8 cellular contexts compared by ENCODE assay signal in genomic region chr10:63268139-63268797, GRCh38.
DNase-seq lines count a peak whose midpoint lies in the region; ATAC-seq and TF ChIP-seq lines count a peak whose summit lies in the region.

No MANE protein-coding gene starts in this region.

- no peak for TF ChIP-seq CTCF in IMR-90 (conservative IDR thresholded peaks at IDR 0.05; ENCODE audit: low read depth, low read length)

- no peaks in the 10 kb centered on the region for H3K27me3 Mint-ChIP-seq in CD4-positive, CD25-positive, alpha-beta regulatory T cell
- no peaks in the 10 kb centered on the region for H3K27me3 Mint-ChIP-seq in activated naive CD8-positive, alpha-beta T cell treated with anti-CD3 and anti-CD28 coated beads, Interleukin-2, amount 50 U/mL, for 24 hours
- peaks cover 2 to 20% (median 8%) of the 10 kb centered on the region in 3 donors for H3K27me3 Mint-ChIP-seq in immature natural killer cell (ENCODE audit: low read depth in 3 of 3)

- H3K14ac ChIP-seq in IMR-90 (replicated peaks; ENCODE audit: low read depth, low read length): peak overlapping the region; percentile 91

- peak overlapping the region; percentile 92 to 100 (median 98) for H3K4me3 Mint-ChIP-seq in CD4-positive, CD25-positive, alpha-beta regulatory T cell
- H3K4me3 Mint-ChIP-seq in activated naive CD8-positive, alpha-beta T cell treated with anti-CD3 and anti-CD28 coated beads, Interleukin-2, amount 50 U/mL, for 24 hours: peak overlapping the region; percentile 93
- peak overlapping the region; percentile 96 to 99 (median 98) for H3K4me3 Mint-ChIP-seq in immature natural killer cell
- peak overlapping the region; percentile 76 for H3K4me3 Mint-ChIP-seq in stimulated activated effector memory CD8-positive, alpha-beta T cell treated with anti-CD3 and anti-CD28 coated beads, Interleukin-12 subunit alpha, Interleukin-12 subunit beta, amount 100 ng/mL, for 72 hours

- dilution Hi-C loops in IMR-90 (cut with HindIII; ENCODE audit: low sequenced_read_pairs, unreplicated experiment): no loop called here

- no peak for TF ChIP-seq RAD21 in IMR-90 (IDR thresholded peaks at IDR 0.05; ENCODE audit: low read length)

- H3K9me3 ChIP-seq in CD4-positive, CD25-positive, alpha-beta regulatory T cell (ENCODE audit: control insufficient read depth in 2 of 2, low read length in 2 of 2): no peaks in the 10 kb centered on the region
- H3K9me3 ChIP-seq in IMR-90 (ENCODE audit: control insufficient read depth, insufficient read depth, low read length): no peaks in the 10 kb centered on the region

- H2BK120ac ChIP-seq in IMR-90 (ENCODE audit: low read depth, low read length): peak overlapping the region; percentile 54

- H3K4me1 Mint-ChIP-seq in CD4-positive, CD25-positive, alpha-beta regulatory T cell: peaks cover under 1 to 31% (median 16%) of the 10 kb centered on the region in 4 donors
- H3K4me1 Mint-ChIP-seq in activated naive CD8-positive, alpha-beta T cell treated with anti-CD3 and anti-CD28 coated beads, Interleukin-2, amount 50 U/mL, for 24 hours: peaks cover 26% of the 10 kb centered on the region
- peaks cover 23 to 47% of the 10 kb centered on the region in 2 donors for H3K4me1 Mint-ChIP-seq in immature natural killer cell
- H3K4me1 Mint-ChIP-seq in stimulated activated effector memory CD8-positive, alpha-beta T cell treated with anti-CD3 and anti-CD28 coated beads, Interleukin-12 subunit alpha, Interleukin-12 subunit beta, amount 100 ng/mL, for 72 hours: peaks cover 10% of the 10 kb centered on the region

- CTCF ChIA-PET in IMR-90 (lab: Yijun Ruan, JAX): interaction anchor here (1.2 kb wide), 1 partner anchor 361 kb away, joined by 4 read pairs; no protein-coding TSS in a partner anchor

- no peak overlapping the region for H2BK20ac ChIP-seq in IMR-90 (ENCODE audit: low read depth, low read length)

- no peaks in the 10 kb centered on the region for H3K36me3 Mint-ChIP-seq in CD4-positive, CD25-positive, alpha-beta regulatory T cell
- peaks cover 2% of the 10 kb centered on the region for H3K36me3 Mint-ChIP-seq in activated naive CD8-positive, alpha-beta T cell treated with anti-CD3 and anti-CD28 coated beads, Interleukin-2, amount 50 U/mL, for 24 hours (ENCODE audit: low read depth)
- no peaks in the 10 kb centered on the region for H3K36me3 Mint-ChIP-seq in immature natural killer cell
- H3K36me3 Mint-ChIP-seq in stimulated activated effector memory CD8-positive, alpha-beta T cell treated with anti-CD3 and anti-CD28 coated beads, Interleukin-12 subunit alpha, Interleukin-12 subunit beta, amount 100 ng/mL, for 72 hours: peaks cover 27% of the 10 kb centered on the region

- peak overlapping the region; percentile 49; the same call in 1 of the 2 replicates for H4K91ac ChIP-seq in IMR-90 (ENCODE audit: insufficient read depth, low read depth, low read length)

- H3K27ac ChIP-seq in CD4-positive, CD25-positive, alpha-beta regulatory T cell (ENCODE audit: insufficient read depth, low read length, poor library complexity, severe bottlenecking): peak overlapping the region; percentile 95
- peak overlapping the region; percentile 87 for H3K27ac ChIP-seq in IMR-90 (ENCODE audit: insufficient read depth, low read length)

- peak overlapping the region; percentile 81 for H3K4me2 ChIP-seq in IMR-90 (ENCODE audit: low read depth, low read length)

- no peak for TF ChIP-seq POLR2A in IMR-90 (IDR thresholded peaks at IDR 0.05; ENCODE audit: low read depth, low read length)

- H3K9me3 Mint-ChIP-seq in CD4-positive, CD25-positive, alpha-beta regulatory T cell: no peaks in the 10 kb centered on the region
- H3K9me3 Mint-ChIP-seq in activated naive CD8-positive, alpha-beta T cell treated with anti-CD3 and anti-CD28 coated beads, Interleukin-2, amount 50 U/mL, for 24 hours: no peaks in the 10 kb centered on the region
- H3K9me3 Mint-ChIP-seq in immature natural killer cell: no peaks in the 10 kb centered on the region
- H3K9me3 Mint-ChIP-seq in stimulated activated effector memory CD8-positive, alpha-beta T cell treated with anti-CD3 and anti-CD28 coated beads, Interleukin-12 subunit alpha, Interleukin-12 subunit beta, amount 100 ng/mL, for 72 hours: no peaks in the 10 kb centered on the region

- no peak overlapping the region for H2AK9ac ChIP-seq in IMR-90 (replicated peaks; ENCODE audit: low read depth, low read length, poor library complexity)

- H2AFZ ChIP-seq in IMR-90 (replicated peaks; ENCODE audit: low read length, poor library complexity): no peak overlapping the region

- intact Hi-C loops in IMR-90 (cut with micrococcal nuclease): loop anchor here (1.0 to 5.0 kb wide), 3 partner anchors 197 to 499 kb away; partner anchors contain the start of genes JMJD1C and REEP3

- peak overlapping the region; percentile 85 for H3K9ac ChIP-seq in IMR-90 (ENCODE audit: low read depth, low read length)

- POLR2A ChIA-PET in IMR-90 (lab: Charles Lee; ENCODE audit: unreplicated experiment): interaction anchor here (0.6 to 1.6 kb wide), 5 partner anchors 9 to 360 kb away, joined by 3 to 5 read pairs (median 4); partner anchors contain the start of gene JMJD1C

- H4K20me1 ChIP-seq in IMR-90 (ENCODE audit: insufficient read depth, low read length): peaks cover 4% of the 10 kb centered on the region; the same call in 1 of the 2 replicates

- peaks cover 0 to 25% of the 10 kb centered on the region in 2 experiments; a peak in 2 of 4 replicates for H3K79me1 ChIP-seq in IMR-90 (ENCODE audit: low read depth in 1 of 2, low read length in 2 of 2)

- H3K9me1 ChIP-seq in IMR-90 (ENCODE audit: insufficient read depth, low read length): peaks cover 5% of the 10 kb centered on the region; the same call in 1 of the 2 replicates

- in situ Hi-C loops in IMR-90 (cut with MboI; ENCODE audit: low sequenced_read_pairs): no loop called here

- peak overlapping the region; percentile 78 for H3K18ac ChIP-seq in IMR-90 (ENCODE audit: low read depth, low read length)

- H3K27ac Mint-ChIP-seq in CD4-positive, CD25-positive, alpha-beta regulatory T cell: peak overlapping the region; percentile 98 to 100 (median 98)
- H3K27ac Mint-ChIP-seq in activated naive CD8-positive, alpha-beta T cell treated with anti-CD3 and anti-CD28 coated beads, Interleukin-2, amount 50 U/mL, for 24 hours: peak overlapping the region; percentile 97
- H3K27ac Mint-ChIP-seq in immature natural killer cell: peak overlapping the region; percentile 99 to 100 (median 99)
- peak overlapping the region; percentile 95 for H3K27ac Mint-ChIP-seq in stimulated activated effector memory CD8-positive, alpha-beta T cell treated with anti-CD3 and anti-CD28 coated beads, Interleukin-12 subunit alpha, Interleukin-12 subunit beta, amount 100 ng/mL, for 72 hours

- no peak for DNase-seq in CD4-positive, CD25-positive, alpha-beta regulatory T cell
- DNase-seq in IMR-90 (peak; percentile 26), immature natural killer cell (peak; percentile 11 to 23 (median 12)), NCI-H1436 (lab: John Stamatoyannopoulos, UW) (no peak)
- DNase-seq in activated naive CD8-positive, alpha-beta T cell treated with anti-CD3 and anti-CD28 coated beads, Interleukin-2, amount 50 U/mL, for 24 hours: no peak
- DNase-seq in stimulated activated effector memory CD8-positive, alpha-beta T cell treated with anti-CD3 and anti-CD28 coated beads, Interleukin-12 subunit alpha, Interleukin-12 subunit beta, amount 100 ng/mL, for 72 hours (ENCODE audit: low spot score in 2 of 2): no peak
- DNase-seq in NK-92 treated with Interleukin-12 subunit alpha and Interleukin-12 subunit beta, amount 100 ng/mL, for 24 hours (lab: John Stamatoyannopoulos, UW): no peak

- no CpG with 5 or more reads among the region's 3 CpGs for WGBS in IMR-90 (ENCODE audit: extremely low coverage in 2 of 2, insufficient read length in 1 of 2), 2 experiments

- no peak overlapping the region for H2AK5ac ChIP-seq in IMR-90 (ENCODE audit: low read depth, low read length)

- H3K56ac ChIP-seq in IMR-90 (ENCODE audit: extremely low read depth, insufficient read depth, low read length): peak overlapping the region; percentile 94

- H3K4me3 ChIP-seq in CD4-positive, CD25-positive, alpha-beta regulatory T cell (ENCODE audit: low read depth, low read length): peak overlapping the region; percentile 100
- peak overlapping the region; percentile 55 for H3K4me3 ChIP-seq in IMR-90 (ENCODE audit: insufficient read depth, low read depth, low read length)

- peaks cover 31% of the 10 kb centered on the region for H3K4me1 ChIP-seq in CD4-positive, CD25-positive, alpha-beta regulatory T cell (ENCODE audit: control insufficient read depth, insufficient read depth, low read length, poor library complexity, severe bottlenecking)
- H3K4me1 ChIP-seq in IMR-90 (ENCODE audit: control insufficient read depth, insufficient read depth, low read length): peaks cover 2% of the 10 kb centered on the region; the same call in 1 of the 2 replicates

- no TSS peak for BruUV-seq in IMR-90 (replicated peaks; lab: Mats Ljungman, UMichigan)

- H2BK5ac ChIP-seq in IMR-90 (ENCODE audit: low read depth, low read length, poor library complexity, severe bottlenecking): peak overlapping the region; percentile 83

- H2BK15ac ChIP-seq in IMR-90 (ENCODE audit: low read depth, low read length): 0 out of 3 replicates have a peak overlapping the region, but pooled peaks have one; percentile 48

- peak overlapping the region; percentile 97; the same call in 1 of the 2 replicates for H3K23ac ChIP-seq in IMR-90 (ENCODE audit: low read depth, low read length)

- no peak overlapping the region; the same call in 1 of the 2 replicates for H4K5ac ChIP-seq in IMR-90 (ENCODE audit: low read depth, low read length)

- no peaks in the 10 kb centered on the region for H3K27me3 ChIP-seq in CD4-positive, CD25-positive, alpha-beta regulatory T cell (ENCODE audit: control insufficient read depth, insufficient read depth, low read length)
- no peaks in the 10 kb centered on the region for H3K27me3 ChIP-seq in IMR-90 (ENCODE audit: control insufficient read depth, insufficient read depth, low read length)

- no peak for ATAC-seq in CD4-positive, CD25-positive, alpha-beta regulatory T cell (ENCODE audit: low read depth in 2 of 2)
- ATAC-seq in IMR-90 (ENCODE audit: low read depth) (no peak), GM21423 (IDR thresholded peaks at IDR 0.05; ENCODE audit: unreplicated experiment) (no peak)
- ATAC-seq in activated naive CD8-positive, alpha-beta T cell treated with anti-CD3 and anti-CD28 coated beads, Interleukin-2, amount 50 U/mL, for 24 hours: no peak
- no peak for ATAC-seq in stimulated activated effector memory CD8-positive, alpha-beta T cell treated with anti-CD3 and anti-CD28 coated beads, Interleukin-12 subunit alpha, Interleukin-12 subunit beta, amount 100 ng/mL, for 72 hours

- no peaks in the 10 kb centered on the region for H3K36me3 ChIP-seq in CD4-positive, CD25-positive, alpha-beta regulatory T cell (ENCODE audit: control insufficient read depth, insufficient read depth, low read length)
- no peaks in the 10 kb centered on the region for H3K36me3 ChIP-seq in IMR-90 (ENCODE audit: control insufficient read depth, insufficient read depth, low read length)

- H4K8ac ChIP-seq in IMR-90 (ENCODE audit: low read depth in 2 of 2, low read length in 2 of 2): peak overlapping the region; percentile 12 to 59; a peak in 3 of 4 replicates

- peak overlapping the region; percentile 82; the same call in 1 of the 2 replicates for H3K4ac ChIP-seq in IMR-90 (ENCODE audit: low read depth, low read length)

TF ChIP-seq in IMR-90, 13 proteins besides CTCF, POLR2A, EP300 and RAD21 (continues in another document):
- peak; percentile 72; the same call in 1 of the 2 replicates for TF ChIP-seq CHD1 (IDR thresholded peaks at IDR 0.05; ENCODE audit: low read depth, low read length)

Comparison
In these comparisons a context has a peak if more than half of its experiments do, and no peak if none do; other contexts are left out.
1. DNase-seq: peak in IMR-90 (single experiment) and immature natural killer cell (3 of 3); none in CD4-positive, CD25-positive, alpha-beta regulatory T cell (0 of 3), activated naive CD8-positive, alpha-beta T cell treated with anti-CD3 and anti-CD28 coated beads, Interleukin-2, amount 50 U/mL, for 24 hours (single experiment), stimulated activated effector memory CD8-positive, alpha-beta T cell treated with anti-CD3 and anti-CD28 coated beads, Interleukin-12 subunit alpha, Interleukin-12 subunit beta, amount 100 ng/mL, for 72 hours (0 of 2), NK-92 treated with Interleukin-12 subunit alpha and Interleukin-12 subunit beta, amount 100 ng/mL, for 24 hours (single experiment) and NCI-H1436 (single experiment).
2. Peak in every context shown above with its lines, with median percentiles within 50 percentile points of each other: H3K27ac Mint-ChIP-seq and H3K4me3 Mint-ChIP-seq.